19 cellular contexts compared by ENCODE assay signal in genomic region chr2:3494984-3495666, GRCh38.
"Had no signal": no experiment of that assay in that cellular context is flagged by ENCODE, and none has a peak within 500 bp of the region (broad histone marks: within the 10 kb centered on the region; RNA-seq: fewer than 3 reads in every experiment).

No MANE protein-coding gene starts in this region.

- H3K9me3 Mint-ChIP-seq: central memory CD8-positive, alpha-beta T cell; dendritic cell treated with granulocyte-macrophage colony-stimulating factor and Interleukin-4, amounts not matched to agents 40 ng/mL and 50 ng/mL, for 4 days; mesothelial cell of epicardium; natural killer cell had no signal

- H3K4me1 ChIP-seq: esophagus squamous epithelium, psoas muscle, transverse colon had no signal

- H3K4me3 Mint-ChIP-seq: central memory CD8-positive, alpha-beta T cell; dendritic cell treated with granulocyte-macrophage colony-stimulating factor and Interleukin-4, amounts not matched to agents 40 ng/mL and 50 ng/mL, for 4 days; mesothelial cell of epicardium; natural killer cell had no signal

- DNase-seq: esophagus squamous epithelium; foreskin fibroblast; glutamatergic neuron; left colon; natural killer cell; occipital lobe; psoas muscle; retina; small intestine; stimulated activated CD4-positive, alpha-beta T cell treated with anti-CD3 and anti-CD28 coated beads, Interleukin-12 subunit alpha, Interleukin-12 subunit beta, amount 100 ng/mL, for 4 hours; stimulated activated naive CD4-positive, alpha-beta T cell; stomach; substantia nigra; transverse colon had no signal

- ATAC-seq: gastroesophageal sphincter, left colon, natural killer cell, psoas muscle had no signal

- H3K9me3 ChIP-seq: esophagus squamous epithelium, gastroesophageal sphincter, psoas muscle, stomach, thoracic aorta, transverse colon had no signal

- H3K27ac Mint-ChIP-seq: dendritic cell treated with granulocyte-macrophage colony-stimulating factor and Interleukin-4, amounts not matched to agents 40 ng/mL and 50 ng/mL, for 4 days; mesothelial cell of epicardium; natural killer cell had no signal

- H3K27me3 Mint-ChIP-seq: central memory CD8-positive, alpha-beta T cell; dendritic cell treated with granulocyte-macrophage colony-stimulating factor and Interleukin-4, amounts not matched to agents 40 ng/mL and 50 ng/mL, for 4 days had no signal

- H3K27me3 ChIP-seq: esophagus squamous epithelium, gastroesophageal sphincter, stomach, transverse colon had no signal

- H3K4me3 ChIP-seq: esophagus squamous epithelium, gastroesophageal sphincter, psoas muscle, stomach, thoracic aorta, transverse colon had no signal

- H3K4me1 Mint-ChIP-seq: central memory CD8-positive, alpha-beta T cell had no signal

- H3K27ac ChIP-seq: esophagus squamous epithelium, gastroesophageal sphincter, psoas muscle had no signal
